8 cellular contexts compared by ENCODE assay signal in genomic region chr13:48571121-48571901, GRCh38. TPM values are rescaled to one million over a fixed set of nuclear protein-coding genes. Genes with fewer than 3 reads are reported as not detected.
DNase-seq lines count a peak whose midpoint lies in the region; ATAC-seq, FAIRE-seq and TF ChIP-seq lines count a peak whose summit lies in the region.

No MANE protein-coding gene starts in this region.

- no peaks in the 10 kb centered on the region for H3K9me2 ChIP-seq in OCI-LY7 (ENCODE audit: insufficient read depth, low read length)

- peak overlapping the region; percentile 28 for H3K4me3 ChIP-seq in OCI-LY7 (ENCODE audit: low read depth, low read length, poor library complexity, severe bottlenecking)
- H3K4me3 ChIP-seq in prostate gland = no peak overlapping the region

- FAIRE-seq in D721Med (lab: Jason Lieb, UNC) = no peak

- H3K79me2 ChIP-seq in OCI-LY7 (ENCODE audit: insufficient read depth, low read depth, low read length) = no peaks in the 10 kb centered on the region

- CTCF ChIA-PET in OCI-LY7 (lab: Charles Lee; ENCODE audit: unreplicated experiment) = no interaction called here

- no peaks in the 10 kb centered on the region for H3K36me3 ChIP-seq in OCI-LY7 (ENCODE audit: insufficient read depth, low read length)
- no peaks in the 10 kb centered on the region for H3K36me3 ChIP-seq in prostate gland

- peak overlapping the region; percentile 79 for H2AFZ ChIP-seq in OCI-LY7 (ENCODE audit: low read length)

- WGBS in prostate gland = 19% methylated on average over 9 of the region's 9 CpGs

- peak overlapping the region; percentile 57 for H3K4me2 ChIP-seq in OCI-LY7 (ENCODE audit: low read length)

- H3K9me3 ChIP-seq in OCI-LY7 (ENCODE audit: low read length) (no peaks in the 10 kb centered on the region), prostate gland (no peaks in the 10 kb centered on the region)

- TF ChIP-seq POLR2A in prostate gland (IDR thresholded peaks at IDR 0.05) = no peak

- no peaks in the 10 kb centered on the region for H3K27me3 ChIP-seq in prostate gland (replicated peaks; ENCODE audit: insufficient read depth)

- DNase-seq in OCI-LY7 (ENCODE audit: low spot score) (peak; percentile 30), fibroblast of gingiva (ENCODE audit: low read depth) (peak; percentile 85), prostate gland (ENCODE audit: low spot score) (no peak), D721Med (ENCODE audit: insufficient read length, low spot score) (no peak), NCI-H2171 (lab: John Stamatoyannopoulos, UW) (no peak), NCI-H2196 treated with DMSO at 0.1 percent for 48 hours (lab: John Stamatoyannopoulos, UW; ENCODE audit: unreplicated experiment) (no peak)
- DNase-seq in activated CD4-positive, alpha-beta T cell treated with anti-CD3 and anti-CD28 coated beads, Interleukin-2, amount 50 U/mL, for 48 hours = no peak

- POLR2A ChIA-PET in OCI-LY7 (lab: Charles Lee) = interaction anchor here (0.5 to 2.2 kb wide), 7 partner anchors 7 to 492 kb away, joined by 3 to 12 read pairs (median 4); no protein-coding TSS in a partner anchor

- H3K4me1 ChIP-seq in OCI-LY7 (ENCODE audit: insufficient read depth, low read length, poor library complexity, severe bottlenecking) (peaks cover 58% of the 10 kb centered on the region), prostate gland (replicated peaks) (no peaks in the 10 kb centered on the region)

- peak; percentile 29 for ATAC-seq in GM18858 (IDR thresholded peaks at IDR 0.05; ENCODE audit: unreplicated experiment)

- no peak for TF ChIP-seq CTCF in OCI-LY7 (conservative IDR thresholded peaks at IDR 0.05; ENCODE audit: low read length)
- no peak for TF ChIP-seq CTCF in prostate gland (IDR thresholded peaks at IDR 0.05)
- TF ChIP-seq CTCF in D721Med (IDR thresholded peaks at IDR 0.05; ENCODE audit: insufficient read depth, missing control alignments) = no peak

- BruUV-seq in OCI-LY7 (replicated peaks; lab: Mats Ljungman, UMichigan) = no TSS peak

- H3K27ac ChIP-seq in OCI-LY7 (ENCODE audit: low read depth, low read length, poor library complexity, severe bottlenecking) (peak overlapping the region; percentile 16), prostate gland (peak overlapping the region; percentile 67 to 71)

- intact Hi-C loops in OCI-LY7 (cut with micrococcal nuclease; ENCODE audit: unreplicated experiment) (loop anchor here (10.0 kb wide), 1 partner anchor 1053 kb away; the partner anchor contains the start of gene ARL11), prostate gland (cut with DNase I) (loop anchor here (5.0 to 10.0 kb wide), 2 partner anchors 169 to 337 kb away; partner anchors contain the start of gene ITM2B)

- no peaks in the 10 kb centered on the region for H4K20me1 ChIP-seq in OCI-LY7 (ENCODE audit: insufficient read depth, low read length)

RNA-seq across cellular contexts. Expression of gene RCBTB2, which starts 38.4 kb away (rescaled TPM):
- total RNA-seq in OCI-LY7 (2014; rRNA removed; shearing (Covaris generic)) = 4.4 and 9.0 TPM in 2 replicates
- total RNA-seq in OCI-LY7 (2022) (7.2 and 7.3 TPM in 2 replicates), prostate gland (10 to 100 TPM; 11.6 to 26.2 TPM)

Comparison
In these comparisons a context has a peak if more than half of its experiments do, and no peak if none do; other contexts are left out.
1. DNase-seq: peak in OCI-LY7 (single experiment) and fibroblast of gingiva (single experiment); none in prostate gland (single experiment), D721Med (single experiment), NCI-H2171 (single experiment), activated CD4-positive, alpha-beta T cell treated with anti-CD3 and anti-CD28 coated beads, Interleukin-2, amount 50 U/mL, for 48 hours (0 of 2) and NCI-H2196 treated with DMSO at 0.1 percent for 48 hours (single experiment).